7 cellular contexts compared by ENCODE assay signal in the genomic region with DNA sequence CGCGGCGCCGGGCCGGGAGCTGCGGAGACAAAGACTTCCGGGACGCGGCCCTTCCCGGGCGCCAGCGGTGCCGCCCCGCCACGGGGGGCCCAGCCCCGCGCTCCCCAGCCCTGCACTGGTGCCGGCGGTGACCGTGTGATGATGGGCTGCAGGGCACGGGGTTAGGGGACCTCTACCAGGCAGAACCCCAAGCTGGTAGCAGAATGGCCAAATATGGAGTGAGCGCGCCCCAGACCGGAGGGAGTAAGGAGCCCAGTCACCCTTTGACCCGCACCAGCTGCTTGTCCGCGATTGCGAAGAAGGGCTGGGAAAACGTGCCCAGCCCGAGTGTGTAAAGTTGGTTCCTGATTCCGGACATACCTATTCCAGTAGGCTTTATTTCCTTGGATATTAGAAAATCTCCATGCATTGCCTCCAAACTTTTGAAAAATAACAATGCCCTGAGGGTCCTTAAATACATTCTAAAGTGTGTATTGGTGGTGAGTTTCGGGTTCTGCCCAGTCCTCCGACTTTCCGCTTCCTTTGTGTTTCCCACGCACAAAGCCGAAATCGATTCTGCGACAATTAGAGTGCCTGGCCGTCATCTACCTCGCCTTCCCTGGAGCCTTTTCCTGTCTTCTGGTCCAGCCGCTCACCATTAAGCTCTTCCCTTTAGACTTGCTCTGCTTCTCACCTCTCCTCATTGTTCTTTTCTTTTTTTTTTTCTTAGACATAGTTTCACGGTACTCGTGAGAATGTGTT. TPM values are rescaled to one million over a fixed set of nuclear protein-coding genes. Genes with fewer than 3 reads are reported as not detected.
A peak's percentile ranks its signal among the peaks of the same experiment; 100 is the strongest.
DNase-seq lines count a peak whose midpoint lies in the region; ATAC-seq and TF ChIP-seq lines count a peak whose summit lies in the region.

No MANE protein-coding gene starts in this region.

- peak overlapping the region; percentile 79 for H3K18ac ChIP-seq in IMR-90 (ENCODE audit: low read depth, low read length)

- peaks cover 7 to 46% of the 10 kb centered on the region in 2 experiments for H3K79me1 ChIP-seq in IMR-90 (ENCODE audit: low read depth in 1 of 2, low read length in 2 of 2)

- H3K9ac ChIP-seq in IMR-90 (ENCODE audit: low read depth, low read length), result peak overlapping the region; percentile 85

- peak overlapping the region; percentile 75 for H2BK5ac ChIP-seq in IMR-90 (ENCODE audit: low read depth, low read length, poor library complexity, severe bottlenecking)

- peak overlapping the region; percentile 44 to 77 for H4K8ac ChIP-seq in IMR-90 (ENCODE audit: low read depth in 2 of 2, low read length in 2 of 2)

- peak overlapping the region; percentile 89 for H3K27ac ChIP-seq in IMR-90 (ENCODE audit: insufficient read depth, low read length)
- peak overlapping the region; percentile 70 to 81 for H3K27ac ChIP-seq in testis

- H3K9me3 ChIP-seq in IMR-90 (ENCODE audit: control insufficient read depth, insufficient read depth, low read length) (no peaks in the 10 kb centered on the region), testis (no peaks in the 10 kb centered on the region)

- H3K4ac ChIP-seq in IMR-90 (ENCODE audit: low read depth, low read length), result peak overlapping the region; percentile 81

- H2BK15ac ChIP-seq in IMR-90 (ENCODE audit: low read depth, low read length), result peak overlapping the region; percentile 16; the same call in 1 of the 3 replicates

- CTCF ChIA-PET in IMR-90 (lab: Yijun Ruan, JAX), result no interaction called here

- dilution Hi-C loops in IMR-90 (cut with HindIII; ENCODE audit: low sequenced_read_pairs, unreplicated experiment), result no loop called here

- POLR2A ChIA-PET in IMR-90 (lab: Charles Lee; ENCODE audit: unreplicated experiment), result no interaction called here

- H4K91ac ChIP-seq in IMR-90 (ENCODE audit: insufficient read depth, low read depth, low read length), result peak overlapping the region; percentile 42; the same call in 1 of the 2 replicates

- peaks cover 6% of the 10 kb centered on the region; the same call in 1 of the 2 replicates for H4K20me1 ChIP-seq in IMR-90 (ENCODE audit: insufficient read depth, low read length)

- peak overlapping the region; percentile 29; the same call in 1 of the 2 replicates for H2AK5ac ChIP-seq in IMR-90 (ENCODE audit: low read depth, low read length)

- H3K4me3 ChIP-seq in GM12865 (ENCODE audit: low read depth, low read length) (peak overlapping the region; percentile 87), IMR-90 (ENCODE audit: insufficient read depth, low read depth, low read length) (peak overlapping the region; percentile 98), testis (peak overlapping the region; percentile 70 to 79)

- TF ChIP-seq CTCF in GM12865 (IDR thresholded peaks at IDR 0.05; ENCODE audit: insufficient read depth, low read depth, low read length, missing control alignments), result no peak
- no peak for TF ChIP-seq CTCF in IMR-90 (conservative IDR thresholded peaks at IDR 0.05; ENCODE audit: low read depth, low read length)
- no peak for TF ChIP-seq CTCF in testis (IDR thresholded peaks at IDR 0.05)

- WGBS in IMR-90 (ENCODE audit: extremely low coverage in 2 of 2, insufficient read length in 1 of 2), 2 experiments, result 8% methylated on average over 10 of the region's 43 CpGs; no CpG with 5 or more reads in 1 of the 2 experiments
- 4 to 5% methylated on average over 32 to 37 of the region's 43 CpGs for whole genome bisulfite sequencing in testis, 2 donors

- H2AK9ac ChIP-seq in IMR-90 (replicated peaks; ENCODE audit: low read depth, low read length, poor library complexity), result peak overlapping the region; percentile 83

- peak overlapping the region; percentile 84 for H3K23ac ChIP-seq in IMR-90 (ENCODE audit: low read depth, low read length)

- H3K9me1 ChIP-seq in IMR-90 (ENCODE audit: insufficient read depth, low read length), result peaks cover 11% of the 10 kb centered on the region; the same call in 1 of the 2 replicates

- peak overlapping the region; percentile 79 for H3K14ac ChIP-seq in IMR-90 (replicated peaks; ENCODE audit: low read depth, low read length)

- H3K4me1 ChIP-seq in IMR-90 (ENCODE audit: control insufficient read depth, insufficient read depth, low read length), result no peaks in the 10 kb centered on the region; the same call in 1 of the 2 replicates
- peaks cover 12% of the 10 kb centered on the region for H3K4me1 ChIP-seq in testis

- H3K4me2 ChIP-seq in IMR-90 (ENCODE audit: low read depth, low read length), result peak overlapping the region; percentile 100

- H3K36me3 ChIP-seq in IMR-90 (ENCODE audit: control insufficient read depth, insufficient read depth, low read length) (peaks cover 8% of the 10 kb centered on the region), testis (ENCODE audit: low read depth, missing control alignments) (no peaks in the 10 kb centered on the region)

- TSS peak; percentile 37 for BruUV-seq in IMR-90 (replicated peaks; lab: Mats Ljungman, UMichigan)

- no peak for TF ChIP-seq POLR2A in IMR-90 (IDR thresholded peaks at IDR 0.05; ENCODE audit: low read depth, low read length)
- TF ChIP-seq POLR2A in testis (IDR thresholded peaks at IDR 0.05), result no peak

- in situ Hi-C loops in IMR-90 (cut with MboI; ENCODE audit: low sequenced_read_pairs), result no loop called here

- peak overlapping the region; percentile 13; the same call in 1 of the 2 replicates for H3K56ac ChIP-seq in IMR-90 (ENCODE audit: extremely low read depth, insufficient read depth, low read length)

- peak overlapping the region; percentile 39; the same call in 1 of the 2 replicates for H2BK120ac ChIP-seq in IMR-90 (ENCODE audit: low read depth, low read length)

- H2BK20ac ChIP-seq in IMR-90 (ENCODE audit: low read depth, low read length), result no peak overlapping the region

- peak; percentile 35 for ATAC-seq in GM21737 (IDR thresholded peaks at IDR 0.05; ENCODE audit: unreplicated experiment)
- ATAC-seq in IMR-90 (ENCODE audit: low read depth), result peak; percentile 65

- H2AFZ ChIP-seq in IMR-90 (replicated peaks; ENCODE audit: low read length, poor library complexity), result peak overlapping the region; percentile 98

- TF ChIP-seq RAD21 in IMR-90 (IDR thresholded peaks at IDR 0.05; ENCODE audit: low read length), result no peak

- DNase-seq in GM12865 (ENCODE audit: low read depth) (peak; percentile 69), IMR-90 (peak; percentile 59), SKM-1 (lab: John Stamatoyannopoulos, UW; ENCODE audit: unreplicated experiment) (peak; percentile 34), ecto neural progenitor cell (ENCODE audit: low spot score) (peak; percentile 73), lung microvascular endothelial cell (ENCODE audit: low read depth in 2 of 2) (peak; percentile 41 to 59), testis (peak; percentile 73)

- peak overlapping the region; percentile 74 for H4K5ac ChIP-seq in IMR-90 (ENCODE audit: low read depth, low read length)

- no peaks in the 10 kb centered on the region for H3K27me3 ChIP-seq in IMR-90 (ENCODE audit: control insufficient read depth, insufficient read depth, low read length)
- no peaks in the 10 kb centered on the region for H3K27me3 ChIP-seq in testis

- intact Hi-C loops in IMR-90 (cut with micrococcal nuclease), result loop anchor here (5.0 kb wide), 1 partner anchor 333 kb away; no protein-coding TSS in a partner anchor
- intact Hi-C loops in testis (cut with DNase I; ENCODE audit: low total_unique reads), result no loop called here

TF ChIP-seq in IMR-90, 13 proteins besides CTCF, POLR2A, EP300 and RAD21:
- peak; percentile 64; the same call in 1 of the 2 replicates for TF ChIP-seq MXI1 (IDR thresholded peaks at IDR 0.05; ENCODE audit: borderline replicate concordance, low read depth, low read length)
- peak; percentile 16; the same call in 1 of the 2 replicates for TF ChIP-seq MAZ (IDR thresholded peaks at IDR 0.05; ENCODE audit: borderline replicate concordance, low read depth, low read length)
- TF ChIP-seq BHLHE40 (IDR thresholded peaks at IDR 0.05; ENCODE audit: low read depth, low read length), result peak; percentile 78; the same call in 1 of the 2 replicates
- no peak for TF ChIP-seq RFX5 (IDR thresholded peaks at IDR 0.05; ENCODE audit: low read depth, low read length)

RNA-seq across cellular contexts. Expression of gene ABRACL, which starts 1.1 kb away (rescaled TPM):
- total RNA-seq in IMR-90 (2012; rRNA removed) (16.0 and 42.8 TPM in 2 replicates), lung microvascular endothelial cell (3.6 and 38.1 TPM in 2 replicates), testis (10 to 100 TPM; 43.5 to 60.3 TPM)
- polyA plus RNA-seq in IMR-90 (2012; rRNA removed) (27.5 and 27.9 TPM in 2 replicates), testis (ENCODE audit: insufficient read depth, low read depth, low replicate concordance) (59.5 TPM)
- polyA plus RNA-seq in IMR-90 (2012; cell fraction: cytosol; rRNA removed), result 5.8 and 7.6 TPM in 2 replicates
- polyA plus RNA-seq in IMR-90 (2012; cell fraction: nucleus; rRNA removed; ENCODE audit: low replicate concordance), result 2.0 and 6.9 TPM in 2 replicates

RNA-seq across cellular contexts. Expression of gene REPS1, which starts 41.6 kb away (rescaled TPM):
- total RNA-seq in IMR-90 (2012; rRNA removed), result 21.1 and 21.9 TPM in 2 replicates
- 24.2 and 26.3 TPM in 2 replicates for polyA plus RNA-seq in IMR-90 (2012; rRNA removed)
- polyA plus RNA-seq in IMR-90 (2012; cell fraction: cytosol; rRNA removed), result 8.4 and 9.4 TPM in 2 replicates
- polyA plus RNA-seq in IMR-90 (2012; cell fraction: nucleus; rRNA removed; ENCODE audit: low replicate concordance), result 14.5 and 47.7 TPM in 2 replicates
- total RNA-seq in lung microvascular endothelial cell, result 20.6 and 21.1 TPM in 2 replicates
- 100 to 1,000 TPM; 160 to 170 TPM for total RNA-seq in testis
- 82.0 TPM for polyA plus RNA-seq in testis (ENCODE audit: insufficient read depth, low read depth, low replicate concordance)

Comparison
In these comparisons a context has a peak if more than half of its experiments do, and no peak if none do; other contexts are left out.
1. Peak in every context shown above with its lines: DNase-seq, ATAC-seq, H3K4me3 ChIP-seq and H3K27ac ChIP-seq.